11 cellular contexts compared by ENCODE assay signal in genomic region chr5:72954389-72954788, GRCh38. TPM values are rescaled to one million over a fixed set of nuclear protein-coding genes. Genes with fewer than 3 reads are reported as not detected.
DNase-seq lines count a peak whose midpoint lies in the region; ATAC-seq, FAIRE-seq and TF ChIP-seq lines count a peak whose summit lies in the region.
"Had no signal": no experiment of that assay in that cellular context is flagged by ENCODE, and none has a peak within 500 bp of the region (broad histone marks: within the 10 kb centered on the region; RNA-seq: fewer than 3 reads in every experiment).

No MANE protein-coding gene starts in this region.

- DNase-seq in activated T-cell treated with anti-CD3 and anti-CD28 coated beads, Interleukin-2, amount 50 U/mL, for 4 hours = no peak
- DNase-seq in activated T-cell treated with anti-CD3 and anti-CD28 coated beads for 4 hours (no peak), body of pancreas (no peak), lower lobe of right lung (no peak), thyroid gland (no peak), NCI-H2171 treated with DMSO at 0.1 percent for 48 hours (lab: John Stamatoyannopoulos, UW) (no peak), neural progenitor cell (ENCODE audit: low spot score) (no peak), small intestine (no peak)
- DNase-seq: NCI-H524 treated with DMSO at 0.1 percent for 48 hours; stimulated activated CD4-positive, alpha-beta T cell treated with anti-CD3 and anti-CD28 coated beads, Interleukin-4, amount 100 ng/mL, for 1 hour; substantia nigra had no signal

- H3K36me3 ChIP-seq in body of pancreas (replicated peaks in 1 of 2; ENCODE audit: insufficient read depth in 1 of 2, low read depth in 2 of 2) (no peaks in the 10 kb centered on the region), lower lobe of right lung (no peaks in the 10 kb centered on the region), thyroid gland (no peaks in the 10 kb centered on the region), neural progenitor cell (no peaks in the 10 kb centered on the region), small intestine (ENCODE audit: control insufficient read depth in 2 of 2, insufficient read depth in 2 of 2, low read length in 2 of 2) (no peaks in the 10 kb centered on the region)

- no peaks in the 10 kb centered on the region for H4K20me1 ChIP-seq in neural progenitor cell (ENCODE audit: low read depth)

- peaks cover 28% of the 10 kb centered on the region for H3K79me2 ChIP-seq in neural progenitor cell (ENCODE audit: low read depth)

- H3K9ac ChIP-seq in neural progenitor cell = no peak overlapping the region

- H3K4me1 ChIP-seq in body of pancreas = peaks cover 15% of the 10 kb centered on the region
- peaks cover 70% of the 10 kb centered on the region for H3K4me1 ChIP-seq in lower lobe of right lung
- H3K4me1 ChIP-seq in thyroid gland = peaks cover 44 to 72% of the 10 kb centered on the region in 2 donors
- H3K4me1 ChIP-seq in neural progenitor cell = peaks cover 4% of the 10 kb centered on the region
- no peaks in the 10 kb centered on the region for H3K4me1 ChIP-seq in small intestine (ENCODE audit: control insufficient read depth in 2 of 2, insufficient read depth in 1 of 2, low read depth in 1 of 2, low read length in 1 of 2)

- H3K9me3 ChIP-seq in body of pancreas (no peaks in the 10 kb centered on the region), lower lobe of right lung (no peaks in the 10 kb centered on the region), thyroid gland (no peaks in the 10 kb centered on the region), neural progenitor cell (ENCODE audit: low read depth) (no peaks in the 10 kb centered on the region), small intestine (ENCODE audit: control insufficient read depth, low read depth) (no peaks in the 10 kb centered on the region)

- intact Hi-C loops in body of pancreas (cut with DNase I) = no loop called here
- intact Hi-C loops in lower lobe of right lung (cut with DNase I) = no loop called here
- intact Hi-C loops in thyroid gland (cut with DNase I) = no loop called here

- H3K27ac Mint-ChIP-seq in neural progenitor cell = no peak overlapping the region

- H3K27ac ChIP-seq in body of pancreas = peak overlapping the region in 3 of 4 donors; percentile 90 to 95 (median 94)
- peak overlapping the region; percentile 98 for H3K27ac ChIP-seq in lower lobe of right lung
- peak overlapping the region; percentile 91 to 99 (median 96) for H3K27ac ChIP-seq in thyroid gland
- no peak overlapping the region for H3K27ac ChIP-seq in neural progenitor cell
- no peak overlapping the region for H3K27ac ChIP-seq in small intestine (ENCODE audit: low read depth in 1 of 2, low read length in 1 of 2)

- TF ChIP-seq CTCF in body of pancreas (IDR thresholded peaks at IDR 0.05) = no peak
- no peak for TF ChIP-seq CTCF in lower lobe of right lung (IDR thresholded peaks at IDR 0.05)
- TF ChIP-seq CTCF in thyroid gland (IDR thresholded peaks at IDR 0.05) = no peak
- no peak for TF ChIP-seq CTCF in neural progenitor cell (IDR thresholded peaks at IDR 0.05)

- no peak for FAIRE-seq in small intestine (lab: Jason Lieb, UNC)

- H3K4me3 Mint-ChIP-seq in activated T-cell treated with anti-CD3 and anti-CD28 coated beads, Interleukin-2, amount 50 U/mL, for 4 hours = peak overlapping the region; percentile 85
- no peak overlapping the region for H3K4me3 Mint-ChIP-seq in neural progenitor cell

- H3K4me2 ChIP-seq in neural progenitor cell = no peak overlapping the region

- peaks cover 16% of the 10 kb centered on the region for H3F3A ChIP-seq in neural progenitor cell (ENCODE audit: low read depth)

- no peaks in the 10 kb centered on the region for H3K36me3 Mint-ChIP-seq in activated T-cell treated with anti-CD3 and anti-CD28 coated beads, Interleukin-2, amount 50 U/mL, for 4 hours (ENCODE audit: insufficient read depth)
- H3K36me3 Mint-ChIP-seq in neural progenitor cell = no peaks in the 10 kb centered on the region

- H3K4me3 ChIP-seq in body of pancreas (no peak overlapping the region), lower lobe of right lung (peak overlapping the region; percentile 76), thyroid gland (replicated peaks in 1 of 3) (no peak overlapping the region), neural progenitor cell (no peak overlapping the region), small intestine (ENCODE audit: low read depth in 1 of 2, low read length in 2 of 2) (no peak overlapping the region)

- TF ChIP-seq POLR2A in body of pancreas (IDR thresholded peaks at IDR 0.05) (no peak), thyroid gland (IDR thresholded peaks at IDR 0.05) (no peak)

- ATAC-seq in activated T-cell treated with anti-CD3 and anti-CD28 coated beads, Interleukin-2, amount 50 U/mL, for 4 hours = no peak
- ATAC-seq in body of pancreas = no peak
- ATAC-seq in lower lobe of right lung = no peak

- 67 to 86% methylated on average over 7 of the region's 7 CpGs for WGBS in body of pancreas, 2 donors
- WGBS in thyroid gland, 2 donors = 73 to 81% methylated on average over 7 of the region's 7 CpGs
- WGBS in small intestine, 3 donors = 73 to 85% (median 80%) methylated on average over 7 of the region's 7 CpGs

- no peak overlapping the region for H2AFZ ChIP-seq in neural progenitor cell (replicated peaks)

- H3K27me3 ChIP-seq in body of pancreas = no peaks in the 10 kb centered on the region
- no peaks in the 10 kb centered on the region for H3K27me3 ChIP-seq in lower lobe of right lung (ENCODE audit: low read depth)
- H3K27me3 ChIP-seq in thyroid gland = no peaks in the 10 kb centered on the region
- peaks cover 19% of the 10 kb centered on the region for H3K27me3 ChIP-seq in neural progenitor cell
- H3K27me3 ChIP-seq in small intestine (ENCODE audit: control insufficient read depth in 2 of 2, insufficient read depth in 2 of 2, low read length in 2 of 2) = no peaks in the 10 kb centered on the region

- peaks cover 49% of the 10 kb centered on the region for H3K27me3 Mint-ChIP-seq in activated T-cell treated with anti-CD3 and anti-CD28 coated beads, Interleukin-2, amount 50 U/mL, for 4 hours (ENCODE audit: low read depth)
- H3K27me3 Mint-ChIP-seq in neural progenitor cell (ENCODE audit: insufficient read depth, low read depth) = peaks cover 7% of the 10 kb centered on the region

- H3K4me1 Mint-ChIP-seq in activated T-cell treated with anti-CD3 and anti-CD28 coated beads, Interleukin-2, amount 50 U/mL, for 4 hours (ENCODE audit: low read depth) = peaks cover 13% of the 10 kb centered on the region
- H3K4me1 Mint-ChIP-seq in neural progenitor cell = peaks cover 18% of the 10 kb centered on the region

- H3K9me3 Mint-ChIP-seq in activated T-cell treated with anti-CD3 and anti-CD28 coated beads, Interleukin-2, amount 50 U/mL, for 4 hours = no peaks in the 10 kb centered on the region
- H3K9me3 Mint-ChIP-seq in neural progenitor cell = no peaks in the 10 kb centered on the region

RNA-seq across cellular contexts. Expression of gene FCHO2, which starts 1.5 kb away (rescaled TPM):
- total RNA-seq in activated T-cell treated with anti-CD3 and anti-CD28 coated beads, Interleukin-2, amount 50 U/mL, for 4 hours = under 1 TPM; 0.47 to 0.52 (median 0.51) TPM
- total RNA-seq in body of pancreas (10 to 100 TPM in 1 of 2 donors, 1 to 10 TPM in 1; 5.9 to 18.2 TPM), lower lobe of right lung (89.9 TPM), thyroid gland (10 to 100 TPM; 38.7 to 57.0 (median 46.5) TPM), neural progenitor cell (ENCODE audit: low replicate concordance) (11.7 and 17.7 TPM in 2 replicates)
- polyA plus RNA-seq in small intestine = 10 to 100 TPM; 11.5 to 17.7 (median 14.6) TPM

Comparison
In these comparisons a context has a peak if more than half of its experiments do, and no peak if none do; other contexts are left out.
1. H3K27ac ChIP-seq: peak in body of pancreas (3 of 4), lower lobe of right lung (single experiment) and thyroid gland (3 of 3); none in neural progenitor cell (single experiment) and small intestine (0 of 2).